Comparison of ENCODE assay signal across 1 cellular context in genomic region chr17:45106101-45106500, GRCh38.
TF ChIP-seq lines count a peak whose summit lies in the region.

No MANE protein-coding gene starts in this region.

TF ChIP-seq in HepG2, 621 proteins besides CTCF, POLR2A, EP300 and RAD21:
- no peak for TF ChIP-seq KDM1A (CRISPR knock-in tag; IDR thresholded peaks at IDR 0.05)
- TF ChIP-seq ZNF775 (CRISPR knock-in tag; IDR thresholded peaks at IDR 0.05; ENCODE audit: borderline replicate concordance) = no peak
- 0 out of 2 replicates have a peak, but pooled peaks have one; percentile 17 for TF ChIP-seq NFE2 (CRISPR knock-in tag; IDR thresholded peaks at IDR 0.05)
- TF ChIP-seq TARDBP (CRISPR knock-in tag; IDR thresholded peaks at IDR 0.05) = no peak
- TF ChIP-seq JUND (CRISPR knock-in tag; IDR thresholded peaks at IDR 0.05) = no peak
TF ChIP-seq in HepG2: peak in this region for 1.
